In genomic region chr9:121450241-121450640, GRCh38 we compare ENCODE assay signal across 3 cellular contexts.
TF ChIP-seq lines count a peak whose summit lies in the region.

No MANE protein-coding gene starts in this region.

TF ChIP-seq in Ishikawa, 13 proteins besides CTCF, POLR2A, EP300 and RAD21:
- TF ChIP-seq TAF1 (IDR thresholded peaks at IDR 0.05; ENCODE audit: low read depth) (no peak), MAX (IDR thresholded peaks at IDR 0.05) (0 out of 2 replicates have a peak, but pooled peaks have one; percentile 27), NFIC (IDR thresholded peaks at IDR 0.05) (peak; percentile 85), CREB1 (IDR thresholded peaks at IDR 0.05; ENCODE audit: low read depth) (0 out of 2 replicates have a peak, but pooled peaks have one; percentile 13), CEBPB (IDR thresholded peaks at IDR 0.05) (peak; percentile 42; the same call in 1 of the 2 replicates), TCF12 (IDR thresholded peaks at IDR 0.05; ENCODE audit: low read depth) (peak; percentile 81), REST (IDR thresholded peaks at IDR 0.05; ENCODE audit: low read depth) (no peak), ZBTB7A (IDR thresholded peaks at IDR 0.05; ENCODE audit: low read depth) (no peak), TEAD4 (IDR thresholded peaks at IDR 0.05) (peak; percentile 49), FOXM1 (IDR thresholded peaks at IDR 0.05; ENCODE audit: borderline replicate concordance, low read depth) (0 out of 2 replicates have a peak, but pooled peaks have one; percentile 22), USF1 (IDR thresholded peaks at IDR 0.05) (no peak)

TF ChIP-seq in K562, 482 proteins besides CTCF, POLR2A, EP300 and RAD21:
- TF ChIP-seq SAFB2 (IDR thresholded peaks at IDR 0.05; ENCODE audit: borderline replicate concordance, low read depth, low read length, severe bottlenecking) (no peak), RBM34 (IDR thresholded peaks at IDR 0.05; ENCODE audit: borderline replicate concordance, insufficient read depth, low read length) (no peak), ADNP (tag; IDR thresholded peaks at IDR 0.05) (no peak), TFAM (CRISPR knock-in tag; conservative IDR thresholded peaks at IDR 0.05) (no peak), CEBPG (CRISPR knock-in tag; IDR thresholded peaks at IDR 0.05) (no peak), CEBPG (tag; conservative IDR thresholded peaks at IDR 0.05 in 1 of 2, IDR thresholded peaks at IDR 0.05 in 1 of 2) (no peak), PBX2 (CRISPR knock-in tag; IDR thresholded peaks at IDR 0.05; ENCODE audit: low read depth) (no peak), PBX2 (tag; conservative IDR thresholded peaks at IDR 0.05; ENCODE audit: low read depth) (peak; percentile 42; the same call in 1 of the 2 replicates)

TF ChIP-seq in SK-N-SH, 30 proteins besides CTCF, POLR2A, EP300 and RAD21:
- no peak for TF ChIP-seq YY1 (IDR thresholded peaks at IDR 0.05; ENCODE audit: low read depth)
- TF ChIP-seq IRF3 (IDR thresholded peaks at IDR 0.05; ENCODE audit: low read depth, low read length): no peak
- TF ChIP-seq USF1 (IDR thresholded peaks at IDR 0.05; ENCODE audit: borderline replicate concordance, low read depth): no peak
- no peak for TF ChIP-seq FOXJ3 (CRISPR knock-in tag; IDR thresholded peaks at IDR 0.05)
- TF ChIP-seq MEF2A (IDR thresholded peaks at IDR 0.05; ENCODE audit: borderline replicate concordance, low read depth): no peak
- no peak for TF ChIP-seq PBX3 (IDR thresholded peaks at IDR 0.05)
- TF ChIP-seq FOXM1 (IDR thresholded peaks at IDR 0.05; ENCODE audit: low read depth): no peak
- TF ChIP-seq MXI1 (IDR thresholded peaks at IDR 0.05; ENCODE audit: low read depth, low read length): no peak
- TF ChIP-seq TEAD4 (IDR thresholded peaks at IDR 0.05; ENCODE audit: borderline replicate concordance, insufficient read depth): no peak
- no peak for TF ChIP-seq TAF1 (IDR thresholded peaks at IDR 0.05; ENCODE audit: borderline replicate concordance, low read depth, low read length)
- no peak for TF ChIP-seq CHD2 (IDR thresholded peaks at IDR 0.05; ENCODE audit: low read length, partially characterized antibody)
- no peak for TF ChIP-seq FOSL2 (IDR thresholded peaks at IDR 0.05; ENCODE audit: borderline replicate concordance, low read depth)
- no peak for TF ChIP-seq EZH2phosphoT487 (IDR thresholded peaks at IDR 0.05; ENCODE audit: borderline replicate concordance, low read depth)
- TF ChIP-seq NFIC (IDR thresholded peaks at IDR 0.05; ENCODE audit: borderline replicate concordance): no peak
- TF ChIP-seq TCF12 (IDR thresholded peaks at IDR 0.05): no peak
- TF ChIP-seq RXRA (IDR thresholded peaks at IDR 0.05; ENCODE audit: borderline replicate concordance, low read depth): no peak
- no peak for TF ChIP-seq ELF1 (IDR thresholded peaks at IDR 0.05)
